18 cellular contexts compared by ENCODE assay signal in genomic region chr7:3899559-3899991, GRCh38.
DNase-seq lines count a peak whose midpoint lies in the region; ATAC-seq, FAIRE-seq and TF ChIP-seq lines count a peak whose summit lies in the region.
"Had no signal": no experiment of that assay in that cellular context is flagged by ENCODE, and none has a peak within 500 bp of the region (broad histone marks: within the 10 kb centered on the region; RNA-seq: fewer than 3 reads in every experiment).

No MANE protein-coding gene starts in this region.

- H3K4me2 ChIP-seq in GM23338: no peak overlapping the region
- no peak overlapping the region for H3K4me2 ChIP-seq in mesendoderm (ENCODE audit: low read length)
- H3K4me2 ChIP-seq in skeletal muscle satellite cell (ENCODE audit: low read length): peak overlapping the region; percentile 26

- no peak overlapping the region for H3K27ac Mint-ChIP-seq in GM23338
- H3K27ac Mint-ChIP-seq: CD4-positive, alpha-beta memory T cell had no signal

- H3K79me1 ChIP-seq in mesendoderm (ENCODE audit: low read length): no peaks in the 10 kb centered on the region

- no peak overlapping the region for H4K8ac ChIP-seq in mesendoderm (ENCODE audit: low read depth, low read length)

- no peaks in the 10 kb centered on the region for H3K36me3 ChIP-seq in GM23338 (ENCODE audit: insufficient read depth)
- H3K36me3 ChIP-seq in mesendoderm (ENCODE audit: control insufficient read depth, insufficient read depth, low read length): no peaks in the 10 kb centered on the region
- no peaks in the 10 kb centered on the region for H3K36me3 ChIP-seq in skeletal muscle satellite cell (ENCODE audit: insufficient read depth, low read length)

- no peak overlapping the region for H3K4me3 ChIP-seq in GM23338
- H3K4me3 ChIP-seq in choroid plexus epithelial cell (ENCODE audit: low read depth, low read length): no peak overlapping the region
- H3K4me3 ChIP-seq in mesendoderm (ENCODE audit: low read length): no peak overlapping the region
- H3K4me3 ChIP-seq in skeletal muscle satellite cell (ENCODE audit: low read length): no peak overlapping the region

- no peak overlapping the region for H3K4me3 Mint-ChIP-seq in GM23338
- H3K4me3 Mint-ChIP-seq: CD4-positive, alpha-beta memory T cell had no signal

- H3K9ac ChIP-seq in mesendoderm (ENCODE audit: low read length) (no peak overlapping the region), skeletal muscle satellite cell (ENCODE audit: low read depth, low read length) (no peak overlapping the region)

- H2AK5ac ChIP-seq in mesendoderm (ENCODE audit: low read length): no peak overlapping the region

- peaks cover 16% of the 10 kb centered on the region for H3K4me1 Mint-ChIP-seq in GM23338
- H3K4me1 Mint-ChIP-seq: CD4-positive, alpha-beta memory T cell had no signal

- H2BK5ac ChIP-seq in mesendoderm (ENCODE audit: low read length): peak overlapping the region; percentile 2

- H3K27me3 ChIP-seq in GM23338 (ENCODE audit: insufficient read depth): no peaks in the 10 kb centered on the region
- no peaks in the 10 kb centered on the region for H3K27me3 ChIP-seq in mesendoderm (ENCODE audit: insufficient read depth, low read length, poor library complexity)
- H3K27me3 ChIP-seq in skeletal muscle satellite cell (ENCODE audit: control insufficient read depth, insufficient read depth, low read length): no peaks in the 10 kb centered on the region

- H2BK120ac ChIP-seq in mesendoderm (ENCODE audit: low read depth, low read length): no peak overlapping the region

- no peak overlapping the region for H2BK15ac ChIP-seq in mesendoderm (replicated peaks; ENCODE audit: low read depth)

- peak overlapping the region; percentile 57 for H3K56ac ChIP-seq in mesendoderm (ENCODE audit: low read length)

- peaks cover 2% of the 10 kb centered on the region for H3K27me3 Mint-ChIP-seq in GM23338 (ENCODE audit: insufficient read depth, low read depth, poor library complexity)

- TF ChIP-seq CTCF in GM23338 (conservative IDR thresholded peaks at IDR 0.05; ENCODE audit: low read depth in 2 of 2) (peak; percentile 12 to 40; a peak in 2 of 4 replicates), choroid plexus epithelial cell (conservative IDR thresholded peaks at IDR 0.05; ENCODE audit: low read depth, low read length) (no peak)

- no peak overlapping the region for H3K18ac ChIP-seq in mesendoderm (ENCODE audit: low read length)

- no peak for TF ChIP-seq POLR2A in GM12891 (IDR thresholded peaks at IDR 0.05; ENCODE audit: low read depth, low read length)

- H3K9me2 ChIP-seq in GM23338 (ENCODE audit: insufficient read depth): no peaks in the 10 kb centered on the region

- no peaks in the 10 kb centered on the region for H3K79me2 ChIP-seq in GM23338 (replicated peaks; ENCODE audit: insufficient read depth)
- H3K79me2 ChIP-seq in mesendoderm (ENCODE audit: control insufficient read depth, insufficient read depth, low read length): no peaks in the 10 kb centered on the region

- H3F3A ChIP-seq in GM23338 (replicated peaks; ENCODE audit: low read depth): no peaks in the 10 kb centered on the region

- WGBS in mesendoderm (ENCODE audit: extremely low coverage, insufficient coverage, low lambda C conversion rate): no CpG with 5 or more reads among the region's 9 CpGs

- H4K20me1 ChIP-seq in GM23338 (replicated peaks; ENCODE audit: insufficient read depth): no peaks in the 10 kb centered on the region

- H2AFZ ChIP-seq in GM23338: no peak overlapping the region

- DNase-seq in GM23338 (ENCODE audit: low spot score) (no peak), choroid plexus epithelial cell (ENCODE audit: low read depth) (peak; percentile 13), mesendoderm (peak; percentile 66), SKM-1 (lab: John Stamatoyannopoulos, UW; ENCODE audit: unreplicated experiment) (no peak), NCI-H526 treated with DMSO at 0.1 percent for 48 hours (lab: John Stamatoyannopoulos, UW) (no peak), GM12891 (ENCODE audit: insufficient read length, low spot score) (no peak), activated gamma-delta T cell (lab: John Stamatoyannopoulos, UW) (no peak)
- DNase-seq: Calu3; CD4-positive, alpha-beta memory T cell; DMS53; KBM-7; NCI-H1048; NCI-H146; NCI-H2081; NCI-H774; PC-3 had no signal

- H3K4ac ChIP-seq in mesendoderm (ENCODE audit: low read depth, low read length): no peak overlapping the region

- no peaks in the 10 kb centered on the region for H3K9me3 ChIP-seq in skeletal muscle satellite cell (replicated peaks; ENCODE audit: low read length)

- peak; percentile 72 for ATAC-seq in GM23338
- ATAC-seq: HCT116, PC-3 had no signal

- H3K9me3 Mint-ChIP-seq in GM23338: no peaks in the 10 kb centered on the region; the same call in 2 of the 3 replicates
- H3K9me3 Mint-ChIP-seq: CD4-positive, alpha-beta memory T cell had no signal

- H3K23ac ChIP-seq in mesendoderm (ENCODE audit: low read length): no peak overlapping the region

- FAIRE-seq in GM12891 (lab: Jason Lieb, UNC): no peak

- 0 out of 3 replicates have a peak, but pooled peaks cover 5% of the 10 kb centered on the region for H3K36me3 Mint-ChIP-seq in GM23338 (ENCODE audit: low read depth)
- H3K36me3 Mint-ChIP-seq: CD4-positive, alpha-beta memory T cell had no signal

- no peak overlapping the region for H3K27ac ChIP-seq in GM23338 (ENCODE audit: low read depth)
- H3K27ac ChIP-seq in mesendoderm (ENCODE audit: low read depth, low read length): no peak overlapping the region

- no peak overlapping the region for H4K5ac ChIP-seq in mesendoderm (ENCODE audit: low read length)

- H3K4me1 ChIP-seq in GM23338 (ENCODE audit: insufficient read depth): no peaks in the 10 kb centered on the region
- no peaks in the 10 kb centered on the region for H3K4me1 ChIP-seq in mesendoderm (ENCODE audit: control insufficient read depth, low read depth, low read length)
- H3K4me1 ChIP-seq in skeletal muscle satellite cell (ENCODE audit: control insufficient read depth, insufficient read depth, low read length): peaks cover 4% of the 10 kb centered on the region

TF ChIP-seq in GM23338, 12 proteins besides CTCF, POLR2A, EP300 and RAD21 (continues in another document):
- TF ChIP-seq STAT1 (IDR thresholded peaks at IDR 0.05; ENCODE audit: unreplicated experiment): no peak
- TF ChIP-seq REST (IDR thresholded peaks at IDR 0.05; ENCODE audit: unreplicated experiment): no peak
- no peak for TF ChIP-seq CREB1 (CRISPR knock-in tag; IDR thresholded peaks at IDR 0.05; ENCODE audit: low read depth)

TF ChIP-seq in GM12891, 5 proteins besides CTCF, POLR2A, EP300 and RAD21:
- TF ChIP-seq POU2F2 (IDR thresholded peaks at IDR 0.05; ENCODE audit: low read depth, low read length) (no peak), TAF1 (IDR thresholded peaks at IDR 0.05; ENCODE audit: low read depth, low read length) (no peak), SPI1 (IDR thresholded peaks at IDR 0.05; ENCODE audit: low read depth, low read length) (no peak), PAX5 (IDR thresholded peaks at IDR 0.05; ENCODE audit: insufficient read depth, low read length, severe bottlenecking) (no peak), POLR2AphosphoS5 (IDR thresholded peaks at IDR 0.05; ENCODE audit: low read depth, low read length) (no peak)
TF ChIP-seq in GM12891: peak in this region for 0.

Comparison
In these comparisons a context has a peak if more than half of its experiments do, and no peak if none do; other contexts are left out.
1. DNase-seq: peak in choroid plexus epithelial cell (single experiment) and mesendoderm (single experiment); none in GM23338 (single experiment), SKM-1 (single experiment), NCI-H526 treated with DMSO at 0.1 percent for 48 hours (single experiment), GM12891 (single experiment) and activated gamma-delta T cell (single experiment).